21 cellular contexts compared by ENCODE assay signal in genomic region chr9:125681086-125681622, GRCh38.
"Had no signal": no experiment of that assay in that cellular context is flagged by ENCODE, and none has a peak within 500 bp of the region (broad histone marks: within the 10 kb centered on the region; RNA-seq: fewer than 3 reads in every experiment).

No MANE protein-coding gene starts in this region.

- ATAC-seq: activated naive CD4-positive, alpha-beta T cell treated with anti-CD3 and anti-CD28 coated beads, Interleukin-2, amount 50 U/mL, for 72 hours; body of pancreas; lower lobe of right lung had no signal

- H3K4me3 Mint-ChIP-seq: activated T-helper 1 cell treated with anti-CD3 and anti-CD28 coated beads, Interleukin-12 subunit alpha, Interleukin-12 subunit beta, Interleukin-2, Interleukin-4 antibody, amounts not matched to agents 30 ng/mL and 10 ng/mL and 1 ng/mL, durations not matched to agents 14 hours and 24 hours and 36 hours; nephron progenitor cell had no signal

- H3K4me1 ChIP-seq: body of pancreas, lower lobe of right lung, sigmoid colon, uterus had no signal

- H3K27ac Mint-ChIP-seq: activated naive CD4-positive, alpha-beta T cell treated with anti-CD3 and anti-CD28 coated beads, Interleukin-2, amount 50 U/mL, for 72 hours; activated T-helper 1 cell treated with anti-CD3 and anti-CD28 coated beads, Interleukin-12 subunit alpha, Interleukin-12 subunit beta, Interleukin-2, Interleukin-4 antibody, amounts not matched to agents 30 ng/mL and 10 ng/mL and 1 ng/mL, durations not matched to agents 14 hours and 24 hours and 36 hours; nephron progenitor cell had no signal

- DNase-seq: activated CD4-positive, alpha-beta T cell treated with anti-CD3 and anti-CD28 coated beads, Interleukin-2, amount 50 U/mL, for 4 hours; activated gamma-delta T cell treated with Interleukin-2 at 50 U/mL for 16 hours; activated T-cell treated with anti-CD3 and anti-CD28 coated beads for 4 hours; amniotic stem cell; body of pancreas; erythroblast; foreskin melanocyte; glutamatergic neuron; hippocampal formation; islet precursor cell; lower lobe of right lung; nephron progenitor cell; nucleus accumbens; sigmoid colon; spleen; stimulated activated naive CD4-positive, alpha-beta T cell treated with Interleukin-2 at 50 U/mL for 16 hours; uterus; WERI-Rb-1 had no signal

- H3K4me3 ChIP-seq: body of pancreas, lower lobe of right lung, sigmoid colon, spleen, tibial nerve, uterus had no signal

- H3K36me3 ChIP-seq: uterus, WERI-Rb-1 had no signal

- H3K9me3 Mint-ChIP-seq: activated naive CD4-positive, alpha-beta T cell treated with anti-CD3 and anti-CD28 coated beads, Interleukin-2, amount 50 U/mL, for 72 hours; activated T-helper 1 cell treated with anti-CD3 and anti-CD28 coated beads, Interleukin-12 subunit alpha, Interleukin-12 subunit beta, Interleukin-2, Interleukin-4 antibody, amounts not matched to agents 30 ng/mL and 10 ng/mL and 1 ng/mL, durations not matched to agents 14 hours and 24 hours and 36 hours; nephron progenitor cell had no signal

- H3K27ac ChIP-seq: body of pancreas, lower lobe of right lung, sigmoid colon, spleen, tibial nerve, uterus, WERI-Rb-1 had no signal

- H3K27me3 ChIP-seq: body of pancreas, sigmoid colon, spleen, tibial nerve, uterus had no signal

- H3K9me3 ChIP-seq: body of pancreas, lower lobe of right lung, sigmoid colon, spleen, tibial nerve, uterus had no signal
